In genomic region chr1:164773146-164773545, GRCh38 we compare ENCODE assay signal across 13 cellular contexts.
DNase-seq lines count a peak whose midpoint lies in the region; ATAC-seq and TF ChIP-seq lines count a peak whose summit lies in the region.
"Had no signal": no experiment of that assay in that cellular context is flagged by ENCODE, and none has a peak within 500 bp of the region (broad histone marks: within the 10 kb centered on the region; RNA-seq: fewer than 3 reads in every experiment).

No MANE protein-coding gene starts in this region.

- no peaks in the 10 kb centered on the region; the same call in 1 of the 2 replicates for H3K79me2 ChIP-seq in H9 (ENCODE audit: insufficient read depth, low read length)
- no peaks in the 10 kb centered on the region for H3K79me2 ChIP-seq in Karpas-422 (ENCODE audit: low read length)

- CTCF ChIA-PET in WTC11 (lab: Charles Lee): interaction anchor here (0.9 kb wide), 1 partner anchor 14 kb away, joined by 3 read pairs; no protein-coding TSS in a partner anchor

- H2AK5ac ChIP-seq in H9 (ENCODE audit: insufficient read length, low read length): no peak overlapping the region

- no peaks in the 10 kb centered on the region for H3K9me3 Mint-ChIP-seq in H9
- no peaks in the 10 kb centered on the region for H3K9me3 Mint-ChIP-seq in WTC11

- H3K36me3 Mint-ChIP-seq in H9 (ENCODE audit: insufficient read depth in 1 of 3, low read depth in 3 of 3): peaks cover 0 to 3% (median 0%) of the 10 kb centered on the region in 3 experiments; a peak in 3 of 7 replicates
- peaks cover 5% of the 10 kb centered on the region for H3K36me3 Mint-ChIP-seq in WTC11
- H3K36me3 Mint-ChIP-seq: naive thymus-derived CD4-positive, alpha-beta T cell had no signal

- H2BK12ac ChIP-seq in H9 (ENCODE audit: insufficient read length, low read depth, low read length): no peak overlapping the region

- no peaks in the 10 kb centered on the region for H3K27me3 ChIP-seq in H9 (ENCODE audit: insufficient read depth, low read length)
- H3K27me3 ChIP-seq in right atrium auricular region: no peaks in the 10 kb centered on the region
- H3K27me3 ChIP-seq in skeletal muscle satellite cell (ENCODE audit: control insufficient read depth, insufficient read depth, low read length): no peaks in the 10 kb centered on the region
- no peaks in the 10 kb centered on the region for H3K27me3 ChIP-seq in Karpas-422 (ENCODE audit: low read length)
- H3K27me3 ChIP-seq: BE2C, dorsolateral prefrontal cortex had no signal

- H3K27ac ChIP-seq in H9 (ENCODE audit: insufficient read length, low read depth, low read length) (no peak overlapping the region), right atrium auricular region (peak overlapping the region; percentile 59 to 79), Karpas-422 (ENCODE audit: low read length) (no peak overlapping the region)

- H3K4me3 ChIP-seq in right atrium auricular region (no peak overlapping the region), skeletal muscle satellite cell (ENCODE audit: low read length) (no peak overlapping the region), Karpas-422 (ENCODE audit: low read length) (no peak overlapping the region)
- H3K4me3 ChIP-seq: dorsolateral prefrontal cortex had no signal

- H4K91ac ChIP-seq in H9 (ENCODE audit: insufficient read length, low read depth, low read length): no peak overlapping the region

- no peak overlapping the region for H3K4ac ChIP-seq in H9 (ENCODE audit: low read depth, low read length)

- H3K4me1 ChIP-seq in H9 (ENCODE audit: insufficient read depth, low read length): no peaks in the 10 kb centered on the region; the same call in 1 of the 2 replicates
- peaks cover 0 to 63% of the 10 kb centered on the region in 2 donors for H3K4me1 ChIP-seq in right atrium auricular region
- peaks cover 41% of the 10 kb centered on the region for H3K4me1 ChIP-seq in skeletal muscle satellite cell (ENCODE audit: control insufficient read depth, insufficient read depth, low read length)
- no peaks in the 10 kb centered on the region for H3K4me1 ChIP-seq in Karpas-422 (ENCODE audit: low read length)

- H3K4me3 Mint-ChIP-seq in H9 (no peak overlapping the region), WTC11 (no peak overlapping the region)
- H3K4me3 Mint-ChIP-seq: naive thymus-derived CD4-positive, alpha-beta T cell had no signal

- H3K79me1 ChIP-seq in H9 (ENCODE audit: insufficient read depth, low read depth, low read length, poor library complexity, severe bottlenecking): peaks cover 6% of the 10 kb centered on the region

- POLR2A ChIA-PET in WTC11 (lab: Charles Lee): no interaction called here

- H3K36me3 ChIP-seq in right atrium auricular region (no peaks in the 10 kb centered on the region), skeletal muscle satellite cell (ENCODE audit: insufficient read depth, low read length) (no peaks in the 10 kb centered on the region), Karpas-422 (ENCODE audit: insufficient read depth, low read length) (no peaks in the 10 kb centered on the region)
- H3K36me3 ChIP-seq: BE2C had no signal

- no CpG with 5 or more reads among the region's 6 CpGs for WGBS in H9 (ENCODE audit: extremely low coverage, insufficient read length, low lambda C conversion rate)

- H3K56ac ChIP-seq in H9 (ENCODE audit: insufficient read length, low read depth, low read length): no peak overlapping the region

- H3K4me1 Mint-ChIP-seq in H9 (peaks cover 53 to 68% of the 10 kb centered on the region in 2 experiments), WTC11 (peaks cover 74% of the 10 kb centered on the region)

- DNase-seq in H9: no peak
- no peak for DNase-seq in WTC11 (ENCODE audit: low spot score)
- DNase-seq in right atrium auricular region (ENCODE audit: low spot score): no peak
- no peak for DNase-seq in NCI-H1092 treated with DMSO at 0.1 percent for 48 hours (lab: John Stamatoyannopoulos, UW)
- no peak for DNase-seq in Karpas-422
- no peak for DNase-seq in NCI-H146 (lab: John Stamatoyannopoulos, UW)
- DNase-seq: activated CD4-positive, CD25-positive, alpha-beta regulatory T cell treated with anti-CD3 and anti-CD28 coated beads, Interleukin-2, amount 50 U/mL, for 72 hours; dorsolateral prefrontal cortex; naive thymus-derived CD4-positive, alpha-beta T cell; NCI-H2171 had no signal

- no peak overlapping the region for H4K8ac ChIP-seq in H9 (replicated peaks; ENCODE audit: insufficient read length, low read depth, low read length)

- H2AFZ ChIP-seq in H9 (ENCODE audit: low read length): no peak overlapping the region
- no peak overlapping the region for H2AFZ ChIP-seq in Karpas-422 (ENCODE audit: low read length)

- no peaks in the 10 kb centered on the region for H3K9me2 ChIP-seq in Karpas-422 (replicated peaks; ENCODE audit: insufficient read depth, low read length)

- no peak for TF ChIP-seq CTCF in H9 (conservative IDR thresholded peaks at IDR 0.05)
- no peak for TF ChIP-seq CTCF in WTC11 (IDR thresholded peaks at IDR 0.05)
- TF ChIP-seq CTCF in right atrium auricular region (IDR thresholded peaks at IDR 0.05): no peak

- ATAC-seq in WTC11 (no peak), GM19328 (IDR thresholded peaks at IDR 0.05; ENCODE audit: unreplicated experiment) (no peak)
- ATAC-seq: naive thymus-derived CD4-positive, alpha-beta T cell had no signal

- H2BK5ac ChIP-seq in H9 (ENCODE audit: insufficient read length, low read length): no peak overlapping the region

- H2BK20ac ChIP-seq in H9 (ENCODE audit: low read depth, low read length, poor library complexity, severe bottlenecking): no peak overlapping the region

- no peak overlapping the region for H3K14ac ChIP-seq in H9 (ENCODE audit: insufficient read depth, low read length)

- no peak overlapping the region for H3K23ac ChIP-seq in H9 (ENCODE audit: insufficient read length, low read depth, low read length)

- H2BK15ac ChIP-seq in H9 (ENCODE audit: low read depth, low read length): no peak overlapping the region

- H3K23me2 ChIP-seq in H9 (ENCODE audit: insufficient read length, low read depth, low read length, poor library complexity, severe bottlenecking): no peaks in the 10 kb centered on the region

- H3K18ac ChIP-seq in H9 (ENCODE audit: insufficient read length, low read depth, low read length): no peak overlapping the region

- no peak overlapping the region for H3T11ph ChIP-seq in H9 (ENCODE audit: low read length)

- H4K20me1 ChIP-seq in H9 (ENCODE audit: control insufficient read depth, insufficient read depth, insufficient read length) (no peaks in the 10 kb centered on the region), Karpas-422 (ENCODE audit: insufficient read depth, low read depth, low read length) (no peaks in the 10 kb centered on the region)

- H3K4me2 ChIP-seq in H9 (ENCODE audit: insufficient read depth, insufficient read length, low read length): no peak overlapping the region
- peak overlapping the region; percentile 22 for H3K4me2 ChIP-seq in skeletal muscle satellite cell (ENCODE audit: low read length)
- H3K4me2 ChIP-seq in Karpas-422 (ENCODE audit: low read depth, low read length, poor library complexity, severe bottlenecking): no peak overlapping the region

- H4K5ac ChIP-seq in H9 (ENCODE audit: insufficient read length, low read depth, low read length): no peak overlapping the region

- no peak overlapping the region for H2BK120ac ChIP-seq in H9 (ENCODE audit: low read depth, low read length, poor library complexity, severe bottlenecking)

- H3K27me3 Mint-ChIP-seq in H9 (ENCODE audit: low read depth) (no peaks in the 10 kb centered on the region), WTC11 (ENCODE audit: low read depth) (no peaks in the 10 kb centered on the region)

- H3K27ac Mint-ChIP-seq in H9 (peak overlapping the region; percentile 30 to 50 (median 46); a peak in 6 of 7 replicates), WTC11 (peak overlapping the region; percentile 39)
- H3K27ac Mint-ChIP-seq: naive thymus-derived CD4-positive, alpha-beta T cell had no signal

- no peak overlapping the region for H3K9ac ChIP-seq in H9 (ENCODE audit: extremely low read depth, insufficient read length, low read length)
- no peak overlapping the region for H3K9ac ChIP-seq in skeletal muscle satellite cell (ENCODE audit: low read depth, low read length)
- H3K9ac ChIP-seq in Karpas-422 (ENCODE audit: low read length): no peak overlapping the region

- H3K9me3 ChIP-seq in H9 (ENCODE audit: control insufficient read depth, low read depth, low read length): no peaks in the 10 kb centered on the region
- H3K9me3 ChIP-seq in right atrium auricular region: no peaks in the 10 kb centered on the region
- no peaks in the 10 kb centered on the region for H3K9me3 ChIP-seq in skeletal muscle satellite cell (replicated peaks; ENCODE audit: low read length)
- H3K9me3 ChIP-seq in Karpas-422 (ENCODE audit: low read length): no peaks in the 10 kb centered on the region
- H3K9me3 ChIP-seq: BE2C had no signal

TF ChIP-seq in WTC11, 78 proteins besides CTCF, POLR2A, EP300 and RAD21:
- TF ChIP-seq MYBL2 (CRISPR knock-in tag; IDR thresholded peaks at IDR 0.05) (no peak), CDX4 (CRISPR knock-in tag; IDR thresholded peaks at IDR 0.05; ENCODE audit: borderline replicate concordance) (no peak), NR1H2 (CRISPR knock-in tag; IDR thresholded peaks at IDR 0.05) (no peak), ZNF138 (CRISPR knock-in tag; conservative IDR thresholded peaks at IDR 0.05) (no peak), NFE2L1 (CRISPR knock-in tag; IDR thresholded peaks at IDR 0.05) (no peak), ZNF671 (CRISPR knock-in tag; IDR thresholded peaks at IDR 0.05) (no peak), HMGA2 (CRISPR knock-in tag; IDR thresholded peaks at IDR 0.05) (no peak), OVOL2 (CRISPR knock-in tag; IDR thresholded peaks at IDR 0.05; ENCODE audit: borderline replicate concordance) (no peak), NFYB (CRISPR knock-in tag; conservative IDR thresholded peaks at IDR 0.05; ENCODE audit: low read depth) (no peak), EMX1 (CRISPR knock-in tag; IDR thresholded peaks at IDR 0.05) (no peak), IRF2 (CRISPR knock-in tag; IDR thresholded peaks at IDR 0.05; ENCODE audit: borderline replicate concordance, low read depth) (no peak), PRRX2 (CRISPR knock-in tag; IDR thresholded peaks at IDR 0.05) (no peak), RORB (CRISPR knock-in tag; IDR thresholded peaks at IDR 0.05) (no peak), GTF2I (CRISPR knock-in tag; conservative IDR thresholded peaks at IDR 0.05) (no peak)
TF ChIP-seq in WTC11: peak in this region for 0.

Comparison
In these comparisons a context has a peak if more than half of its experiments do, and no peak if none do; other contexts are left out.
1. H3K27ac ChIP-seq: peak in right atrium auricular region (2 of 2); none in H9 (single experiment) and Karpas-422 (single experiment).